23 cellular contexts compared by ENCODE assay signal in the genomic region with DNA sequence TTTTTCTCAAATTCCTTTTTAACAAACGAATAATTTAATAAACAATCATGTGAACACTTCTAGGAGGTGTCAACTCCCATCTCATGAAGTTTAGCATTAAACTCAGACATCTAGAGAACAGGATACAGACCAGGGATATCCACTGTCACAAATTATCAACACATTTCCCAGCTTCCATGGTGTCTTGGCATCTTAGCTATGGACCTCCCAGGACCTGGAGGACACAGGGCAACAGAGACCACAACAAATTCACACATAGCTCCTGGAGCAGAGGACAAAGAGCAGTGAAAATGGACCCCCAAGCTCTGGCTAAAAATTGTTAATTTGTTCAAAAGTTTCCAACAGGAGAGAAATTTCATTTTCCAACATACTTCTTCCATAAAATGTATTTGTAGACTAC.
"Had no signal": no experiment of that assay in that cellular context is flagged by ENCODE, and none has a peak within 500 bp of the region (broad histone marks: within the 10 kb centered on the region; RNA-seq: fewer than 3 reads in every experiment).

No MANE protein-coding gene starts in this region.

- H3K9me3 ChIP-seq: esophagus muscularis mucosa, gastroesophageal sphincter, left ventricle myocardium inferior, lower lobe of right lung, ovary, spleen, stomach, thoracic aorta, transverse colon had no signal

- H3K27ac Mint-ChIP-seq: dendritic cell treated with granulocyte-macrophage colony-stimulating factor and Interleukin-4, amounts not matched to agents 40 ng/mL and 50 ng/mL, for 4 days; stimulated activated memory B cell treated with anti-CD40 and anti-IgM and Interleukin-4, amounts not matched to agents 10 μg/mL and 1 μg/mL and 100 μg/mL, for 72 hours had no signal

- H3K4me3 ChIP-seq: esophagus muscularis mucosa, gastroesophageal sphincter, left ventricle myocardium inferior, lower lobe of right lung, ovary, spleen, stomach, thoracic aorta, transverse colon had no signal

- H3K4me1 Mint-ChIP-seq: immature natural killer cell had no signal

- DNase-seq: cerebellar nuclear complex; effector memory CD8-positive, alpha-beta T cell; glutamatergic neuron; immature natural killer cell; left ventricle myocardium inferior; lower lobe of right lung; mesenchymal stem cell; naive thymus-derived CD4-positive, alpha-beta T cell; ovary; right cardiac atrium; spleen; stimulated activated CD4-positive, alpha-beta T cell treated with anti-CD3 and anti-CD28 coated beads, Interleukin-15, amount 100 ng/mL, for 24 hours; stimulated activated CD4-positive, alpha-beta T cell treated with anti-CD3 and anti-CD28 coated beads, Interleukin-1b, Interleukin-23, amount 100 ng/mL, for 48 hours; stimulated activated CD4-positive, alpha-beta T cell treated with anti-CD3 and anti-CD28 coated beads, Interleukin-4, amount 100 ng/mL, for 24 hours; stomach; substantia nigra; transverse colon had no signal

- H3K4me3 Mint-ChIP-seq: dendritic cell treated with granulocyte-macrophage colony-stimulating factor and Interleukin-4, amounts not matched to agents 40 ng/mL and 50 ng/mL, for 4 days; effector memory CD8-positive, alpha-beta T cell; immature natural killer cell; naive thymus-derived CD4-positive, alpha-beta T cell; stimulated activated memory B cell treated with anti-CD40 and anti-IgM and Interleukin-4, amounts not matched to agents 10 μg/mL and 1 μg/mL and 100 μg/mL, for 72 hours had no signal

- H3K27me3 Mint-ChIP-seq: dendritic cell treated with granulocyte-macrophage colony-stimulating factor and Interleukin-4, amounts not matched to agents 40 ng/mL and 50 ng/mL, for 4 days; effector memory CD8-positive, alpha-beta T cell; naive thymus-derived CD4-positive, alpha-beta T cell; stimulated activated memory B cell treated with anti-CD40 and anti-IgM and Interleukin-4, amounts not matched to agents 10 μg/mL and 1 μg/mL and 100 μg/mL, for 72 hours had no signal

- H3K27ac ChIP-seq: epithelial cell of prostate, esophagus muscularis mucosa, gastroesophageal sphincter, left ventricle myocardium inferior, lower lobe of right lung, ovary, spleen, stomach, thoracic aorta, transverse colon had no signal

- ATAC-seq: effector memory CD8-positive, alpha-beta T cell; gastroesophageal sphincter; lower lobe of right lung; naive thymus-derived CD4-positive, alpha-beta T cell; right cardiac atrium; stimulated activated memory B cell treated with anti-CD40 and anti-IgM and Interleukin-4, amounts not matched to agents 10 μg/mL and 1 μg/mL and 100 μg/mL, for 72 hours had no signal

- H3K27me3 ChIP-seq: esophagus muscularis mucosa, gastroesophageal sphincter, ovary, spleen, stomach, transverse colon had no signal

- H3K36me3 Mint-ChIP-seq: immature natural killer cell had no signal

- H3K36me3 ChIP-seq: esophagus muscularis mucosa, gastroesophageal sphincter, lower lobe of right lung, ovary, thoracic aorta, transverse colon had no signal

- H3K9me3 Mint-ChIP-seq: dendritic cell treated with granulocyte-macrophage colony-stimulating factor and Interleukin-4, amounts not matched to agents 40 ng/mL and 50 ng/mL, for 4 days; effector memory CD8-positive, alpha-beta T cell; immature natural killer cell; naive thymus-derived CD4-positive, alpha-beta T cell; stimulated activated memory B cell treated with anti-CD40 and anti-IgM and Interleukin-4, amounts not matched to agents 10 μg/mL and 1 μg/mL and 100 μg/mL, for 72 hours had no signal
